14 cellular contexts compared by ENCODE assay signal in genomic region chr1:208100906-208101305, GRCh38.
DNase-seq lines count a peak whose midpoint lies in the region; ATAC-seq and TF ChIP-seq lines count a peak whose summit lies in the region.
"Had no signal": no experiment of that assay in that cellular context is flagged by ENCODE, and none has a peak within 500 bp of the region (broad histone marks: within the 10 kb centered on the region; RNA-seq: fewer than 3 reads in every experiment).

No MANE protein-coding gene starts in this region.

- TF ChIP-seq CTCF in neural crest cell (conservative IDR thresholded peaks at IDR 0.05): no peak

- H3K27me3 Mint-ChIP-seq in T-helper 17 cell (peaks cover 37% of the 10 kb centered on the region), neural crest cell (ENCODE audit: low read depth) (no peaks in the 10 kb centered on the region)
- H3K27me3 Mint-ChIP-seq: activated CD4-positive, alpha-beta T cell treated with anti-CD3 and anti-CD28 coated beads, Interleukin-2, amount 10 ng/mL, durations not matched to agents 7 days and 5 days; activated naive CD8-positive, alpha-beta T cell treated with anti-CD3 and anti-CD28 coated beads, Interleukin-2, amount 50 U/mL, for 24 hours; activated T-cell treated with anti-CD3 and anti-CD28 coated beads, Interleukin-2, amount 50 U/mL, for 24 hours had no signal

- no peaks in the 10 kb centered on the region for H3K9me2 ChIP-seq in GM23248 (ENCODE audit: insufficient read depth)

- H3K4me1 Mint-ChIP-seq in T-helper 17 cell (no peaks in the 10 kb centered on the region), neural crest cell (peaks cover 71% of the 10 kb centered on the region)
- H3K4me1 Mint-ChIP-seq: activated CD4-positive, alpha-beta T cell treated with anti-CD3 and anti-CD28 coated beads, Interleukin-2, amount 10 ng/mL, durations not matched to agents 7 days and 5 days; activated naive CD8-positive, alpha-beta T cell treated with anti-CD3 and anti-CD28 coated beads, Interleukin-2, amount 50 U/mL, for 24 hours had no signal

- no peaks in the 10 kb centered on the region for H3K36me3 ChIP-seq in GM23248 (ENCODE audit: low read depth)

- no peaks in the 10 kb centered on the region for H3K4me1 ChIP-seq in GM23248 (ENCODE audit: insufficient read depth)
- H3K4me1 ChIP-seq: suprapubic skin had no signal

- no peak overlapping the region for H3K4me3 ChIP-seq in GM23248
- H3K4me3 ChIP-seq: suprapubic skin had no signal

- no peak overlapping the region for H3K27ac ChIP-seq in GM23248
- H3K27ac ChIP-seq: suprapubic skin had no signal

- no peaks in the 10 kb centered on the region for H3K9me3 ChIP-seq in GM23248 (ENCODE audit: low read depth)
- no peaks in the 10 kb centered on the region for H3K9me3 ChIP-seq in T-helper 17 cell (ENCODE audit: control insufficient read depth, low read length, poor library complexity, severe bottlenecking)
- H3K9me3 ChIP-seq: suprapubic skin had no signal

- no peaks in the 10 kb centered on the region for H3K9me3 Mint-ChIP-seq in neural crest cell
- H3K9me3 Mint-ChIP-seq: activated CD4-positive, alpha-beta T cell treated with anti-CD3 and anti-CD28 coated beads, Interleukin-2, amount 10 ng/mL, durations not matched to agents 7 days and 5 days; activated naive CD8-positive, alpha-beta T cell treated with anti-CD3 and anti-CD28 coated beads, Interleukin-2, amount 50 U/mL, for 24 hours; activated T-cell treated with anti-CD3 and anti-CD28 coated beads, Interleukin-2, amount 50 U/mL, for 24 hours had no signal

- H3F3A ChIP-seq in GM23248 (ENCODE audit: insufficient read depth): no peaks in the 10 kb centered on the region

- peak overlapping the region; percentile 34 for H3K27ac Mint-ChIP-seq in T-helper 17 cell
- H3K27ac Mint-ChIP-seq in neural crest cell (ENCODE audit: unreplicated experiment): no peak overlapping the region
- H3K27ac Mint-ChIP-seq: activated CD4-positive, alpha-beta T cell treated with anti-CD3 and anti-CD28 coated beads, Interleukin-2, amount 10 ng/mL, durations not matched to agents 7 days and 5 days; activated naive CD8-positive, alpha-beta T cell treated with anti-CD3 and anti-CD28 coated beads, Interleukin-2, amount 50 U/mL, for 24 hours; activated T-cell treated with anti-CD3 and anti-CD28 coated beads, Interleukin-2, amount 50 U/mL, for 24 hours had no signal

- no peaks in the 10 kb centered on the region for H3K27me3 ChIP-seq in GM23248 (replicated peaks; ENCODE audit: insufficient read depth)
- H3K27me3 ChIP-seq: suprapubic skin had no signal

- H3K79me2 ChIP-seq in GM23248 (ENCODE audit: insufficient read depth): no peaks in the 10 kb centered on the region

- H3K9ac ChIP-seq in GM23248: no peak overlapping the region

- ATAC-seq in T-helper 17 cell: no peak
- ATAC-seq in GM19395 (IDR thresholded peaks at IDR 0.05; ENCODE audit: unreplicated experiment): no peak
- ATAC-seq in HG02610 (IDR thresholded peaks at IDR 0.05; ENCODE audit: unreplicated experiment): no peak
- ATAC-seq: activated naive CD8-positive, alpha-beta T cell treated with anti-CD3 and anti-CD28 coated beads, Interleukin-2, amount 50 U/mL, for 24 hours had no signal

- H3K4me2 ChIP-seq in GM23248 (ENCODE audit: unreplicated experiment): no peak overlapping the region

- no peaks in the 10 kb centered on the region for H3K36me3 Mint-ChIP-seq in T-helper 17 cell (ENCODE audit: low read depth)
- H3K36me3 Mint-ChIP-seq in neural crest cell (ENCODE audit: low read depth): peaks cover 2% of the 10 kb centered on the region

- no peaks in the 10 kb centered on the region for H4K20me1 ChIP-seq in GM23248 (ENCODE audit: insufficient read depth)

- 97% methylated on average over 5 of the region's 5 CpGs for WGBS in GM23248 (ENCODE audit: low coverage in 1 of 2, low lambda C conversion rate in 2 of 2, missing lambda C conversion rate in 2 of 2), 2 experiments

- H3K4me3 Mint-ChIP-seq in T-helper 17 cell (no peak overlapping the region), neural crest cell (peak overlapping the region; percentile 42)
- H3K4me3 Mint-ChIP-seq: activated CD4-positive, alpha-beta T cell treated with anti-CD3 and anti-CD28 coated beads, Interleukin-2, amount 10 ng/mL, durations not matched to agents 7 days and 5 days; activated naive CD8-positive, alpha-beta T cell treated with anti-CD3 and anti-CD28 coated beads, Interleukin-2, amount 50 U/mL, for 24 hours; activated T-cell treated with anti-CD3 and anti-CD28 coated beads, Interleukin-2, amount 50 U/mL, for 24 hours had no signal

- H2AFZ ChIP-seq in GM23248: no peak overlapping the region

- in situ Hi-C loops in GM23248 (cut with MboI): no loop called here

- peak; percentile 11 for DNase-seq in GM23248
- peak; percentile 21 for DNase-seq in NCI-H1417 treated with DMSO at 0.1 percent for 48 hours (lab: John Stamatoyannopoulos, UW)
- DNase-seq in T-helper 17 cell: no peak
- no peak for DNase-seq in neural crest cell (ENCODE audit: low read depth, low spot score)
- DNase-seq in DMS53 (lab: John Stamatoyannopoulos, UW): no peak
- DNase-seq: activated CD4-positive, alpha-beta T cell treated with anti-CD3 and anti-CD28 coated beads, Interleukin-2, amount 10 ng/mL, durations not matched to agents 7 days and 5 days; activated naive CD8-positive, alpha-beta T cell treated with anti-CD3 and anti-CD28 coated beads, Interleukin-2, amount 50 U/mL, for 24 hours; activated T-cell treated with anti-CD3 and anti-CD28 coated beads, Interleukin-2, amount 50 U/mL, for 24 hours; DND-41; islet precursor cell; T1000 had no signal

Comparison
In these comparisons a context has a peak if more than half of its experiments do, and no peak if none do; other contexts are left out.
1. DNase-seq: peak in GM23248 (single experiment) and NCI-H1417 treated with DMSO at 0.1 percent for 48 hours (single experiment); none in T-helper 17 cell (0 of 3), neural crest cell (single experiment) and DMS53 (single experiment).